In the genomic region with DNA sequence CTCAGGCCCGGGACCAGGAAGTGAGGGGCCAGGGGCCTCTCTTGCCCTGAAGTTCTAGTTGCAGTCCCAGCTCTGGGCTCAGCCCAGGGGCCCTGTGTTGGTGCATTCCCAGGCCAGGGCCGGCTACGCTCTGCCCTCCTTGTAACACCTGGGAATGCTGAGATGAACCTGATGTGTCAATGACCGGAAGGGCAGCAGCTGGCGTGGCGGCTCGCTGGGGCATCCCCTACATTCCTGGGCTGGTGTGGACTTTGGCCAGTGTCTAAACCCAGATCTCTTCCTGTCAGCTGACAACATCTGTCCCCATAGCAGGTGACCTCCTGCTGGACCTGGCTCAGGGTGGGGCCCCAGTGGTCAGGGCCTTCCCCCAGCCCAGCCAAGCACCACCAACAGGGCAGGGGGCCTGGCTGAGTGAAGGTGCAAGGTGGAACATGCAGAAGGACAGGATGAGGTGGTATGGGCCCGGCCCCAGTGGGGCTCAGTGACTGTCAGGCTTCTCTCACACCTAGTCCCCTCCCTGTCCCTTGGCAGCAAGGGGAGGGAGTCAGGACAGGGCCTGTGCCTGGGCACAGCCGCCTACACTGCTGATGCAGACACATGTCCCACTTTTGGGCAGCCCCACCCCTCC, we compare ENCODE assay signal across 1 cellular context.
TF ChIP-seq lines count a peak whose summit lies in the region.

No MANE protein-coding gene starts in this region.

TF ChIP-seq in HepG2, 621 proteins besides CTCF, POLR2A, EP300 and RAD21 (continued from another document and continues in another):
- TF ChIP-seq, protein P1, sequence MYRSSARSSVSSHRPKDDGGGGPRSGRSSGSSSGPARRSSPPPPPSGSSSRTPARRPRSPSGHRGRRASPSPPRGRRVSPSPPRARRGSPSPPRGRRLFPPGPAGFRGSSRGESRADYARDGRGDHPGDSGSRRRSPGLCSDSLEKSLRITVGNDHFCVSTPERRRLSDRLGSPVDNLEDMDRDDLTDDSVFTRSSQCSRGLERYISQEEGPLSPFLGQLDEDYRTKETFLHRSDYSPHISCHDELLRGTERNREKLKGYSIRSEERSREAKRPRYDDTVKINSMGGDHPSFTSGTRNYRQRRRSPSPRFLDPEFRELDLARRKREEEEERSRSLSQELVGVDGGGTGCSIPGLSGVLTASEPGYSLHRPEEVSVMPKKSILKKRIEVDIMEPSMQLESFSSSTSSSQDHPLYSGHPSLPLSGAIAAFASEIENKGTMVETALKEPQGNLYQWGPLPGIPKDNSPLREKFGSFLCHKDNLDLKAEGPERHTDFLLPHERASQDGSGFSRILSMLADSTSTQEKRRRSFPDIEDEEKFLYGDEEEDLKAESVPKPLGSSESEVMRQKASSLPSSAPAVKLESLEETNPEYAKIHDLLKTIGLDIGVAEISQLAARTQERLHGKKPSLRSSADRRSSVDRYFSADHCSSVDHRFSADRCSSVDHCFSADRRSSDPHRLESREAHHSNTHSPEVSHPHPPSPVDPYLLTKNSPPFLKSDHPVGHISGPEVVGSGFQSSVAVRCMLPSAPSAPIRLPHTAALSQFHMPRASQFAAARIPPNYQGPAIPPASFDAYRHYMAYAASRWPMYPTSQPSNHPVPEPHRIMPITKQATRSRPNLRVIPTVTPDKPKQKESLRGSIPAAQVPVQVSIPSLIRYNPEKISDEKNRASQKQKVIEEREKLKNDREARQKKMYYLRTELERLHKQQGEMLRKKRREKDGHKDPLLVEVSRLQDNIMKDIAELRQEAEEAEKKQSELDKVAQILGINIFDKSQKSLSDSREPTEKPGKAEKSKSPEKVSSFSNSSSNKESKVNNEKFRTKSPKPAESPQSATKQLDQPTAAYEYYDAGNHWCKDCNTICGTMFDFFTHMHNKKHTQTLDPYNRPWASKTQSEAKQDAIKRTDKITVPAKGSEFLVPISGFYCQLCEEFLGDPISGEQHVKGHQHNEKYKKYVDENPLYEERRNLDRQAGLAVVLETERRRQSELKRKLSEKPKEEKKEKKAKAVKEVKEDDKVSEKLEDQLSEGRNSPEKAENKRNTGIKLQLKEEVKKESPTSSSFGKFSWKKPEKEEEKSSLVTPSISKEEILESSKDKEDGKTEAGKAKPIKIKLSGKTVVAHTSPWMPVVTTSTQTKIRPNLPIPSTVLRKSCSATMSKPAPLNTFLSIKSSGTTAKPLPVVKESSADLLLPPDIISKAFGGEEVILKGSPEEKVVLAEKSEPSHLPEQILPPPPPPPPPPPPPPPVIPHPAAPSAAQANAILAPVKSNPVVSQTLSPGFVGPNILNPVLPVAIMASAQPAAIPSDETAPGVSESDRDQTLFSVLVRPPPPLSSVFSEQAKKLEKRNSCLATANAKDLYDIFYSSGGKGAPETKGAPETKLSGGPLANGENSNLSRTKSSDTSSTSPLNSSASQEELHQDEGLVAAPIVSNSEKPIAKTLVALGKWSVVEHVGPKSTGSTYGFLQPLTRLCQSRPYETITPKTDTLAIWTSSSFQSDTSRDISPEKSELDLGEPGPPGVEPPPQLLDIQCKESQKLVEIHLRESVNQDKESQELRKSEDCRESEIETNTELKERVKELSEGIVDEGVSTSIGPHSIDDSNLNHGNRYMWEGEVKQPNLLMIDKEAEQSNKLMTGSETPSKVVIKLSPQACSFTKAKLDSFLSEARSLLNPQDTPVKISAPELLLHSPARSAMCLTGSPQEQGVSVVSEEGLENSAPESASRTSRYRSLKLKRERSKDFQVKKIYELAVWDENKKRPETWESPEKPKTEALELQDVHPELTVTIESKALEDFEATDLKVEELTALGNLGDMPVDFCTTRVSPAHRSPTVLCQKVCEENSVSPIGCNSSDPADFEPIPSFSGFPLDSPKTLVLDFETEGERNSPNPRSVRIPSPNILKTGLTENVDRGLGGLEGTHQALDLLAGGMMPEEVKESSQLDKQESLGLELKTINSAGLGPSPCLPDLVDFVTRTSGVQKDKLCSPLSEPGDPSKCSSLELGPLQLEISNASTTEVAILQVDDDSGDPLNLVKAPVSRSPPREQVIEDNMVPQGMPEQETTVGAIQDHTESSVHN (CRISPR knock-in tag; IDR thresholded peaks at IDR 0.05) = peak; percentile 78; the same call in 1 of the 2 replicates
- TF ChIP-seq ZNF883 (CRISPR knock-in tag; IDR thresholded peaks at IDR 0.05; ENCODE audit: not compliant biosample characterization) (peak; percentile 79), RAD51 (IDR thresholded peaks at IDR 0.05; ENCODE audit: borderline replicate concordance) (peak; percentile 82), RFXANK (CRISPR knock-in tag; IDR thresholded peaks at IDR 0.05) (peak; percentile 60; the same call in 1 of the 2 replicates), WIZ (CRISPR knock-in tag; IDR thresholded peaks at IDR 0.05) (peak; percentile 89; the same call in 1 of the 2 replicates), YEATS2 (CRISPR knock-in tag; IDR thresholded peaks at IDR 0.05; ENCODE audit: borderline replicate concordance) (peak; percentile 89; the same call in 1 of the 2 replicates), MAZ (IDR thresholded peaks at IDR 0.05; ENCODE audit: borderline replicate concordance, low read depth, low read length) (no peak), MAZ (CRISPR knock-in tag; IDR thresholded peaks at IDR 0.05; ENCODE audit: low read depth) (peak; percentile 94), NR3C1 (CRISPR knock-in tag; IDR thresholded peaks at IDR 0.05) (no peak), ZNF136 (CRISPR knock-in tag; IDR thresholded peaks at IDR 0.05; ENCODE audit: low read depth) (no peak), MXD4 (CRISPR knock-in tag; IDR thresholded peaks at IDR 0.05) (peak; percentile 84; the same call in 1 of the 2 replicates), ZNF101 (CRISPR knock-in tag; IDR thresholded peaks at IDR 0.05; ENCODE audit: borderline replicate concordance, low read depth) (no peak), FOXO1 (CRISPR knock-in tag; IDR thresholded peaks at IDR 0.05) (peak; percentile 94), TARDBP (CRISPR knock-in tag; IDR thresholded peaks at IDR 0.05) (peak; percentile 100), ZNF660 (CRISPR knock-in tag; IDR thresholded peaks at IDR 0.05; ENCODE audit: borderline replicate concordance, low read depth) (no peak), ZNF138 (CRISPR knock-in tag; IDR thresholded peaks at IDR 0.05; ENCODE audit: low read depth) (no peak), PRMT3 (CRISPR knock-in tag; IDR thresholded peaks at IDR 0.05; ENCODE audit: borderline replicate concordance, low read depth) (no peak; the same call in 1 of the 2 replicates), DNMT1 (CRISPR knock-in tag; IDR thresholded peaks at IDR 0.05) (peak; percentile 96), HMGA1 (CRISPR knock-in tag; conservative IDR thresholded peaks at IDR 0.05) (no peak), ZNF550 (CRISPR knock-in tag; IDR thresholded peaks at IDR 0.05; ENCODE audit: borderline replicate concordance) (peak; percentile 85; the same call in 1 of the 2 replicates), NONO (IDR thresholded peaks at IDR 0.05) (no peak), NONO (CRISPR knock-in tag; conservative IDR thresholded peaks at IDR 0.05) (peak; percentile 98), ZNF160 (CRISPR knock-in tag; IDR thresholded peaks at IDR 0.05) (peak; percentile 81; the same call in 1 of the 2 replicates), ADNP (CRISPR knock-in tag; IDR thresholded peaks at IDR 0.05) (no peak; the same call in 1 of the 2 replicates), HNRNPUL1 (IDR thresholded peaks at IDR 0.05; ENCODE audit: low read depth, low read length) (no peak), NAIF1 (CRISPR knock-in tag; IDR thresholded peaks at IDR 0.05; ENCODE audit: borderline replicate concordance) (no peak), ZNF558 (CRISPR knock-in tag; IDR thresholded peaks at IDR 0.05; ENCODE audit: borderline replicate concordance) (no peak), HOXD1 (CRISPR knock-in tag; IDR thresholded peaks at IDR 0.05) (peak; percentile 89)
- TF ChIP-seq, protein P2, sequence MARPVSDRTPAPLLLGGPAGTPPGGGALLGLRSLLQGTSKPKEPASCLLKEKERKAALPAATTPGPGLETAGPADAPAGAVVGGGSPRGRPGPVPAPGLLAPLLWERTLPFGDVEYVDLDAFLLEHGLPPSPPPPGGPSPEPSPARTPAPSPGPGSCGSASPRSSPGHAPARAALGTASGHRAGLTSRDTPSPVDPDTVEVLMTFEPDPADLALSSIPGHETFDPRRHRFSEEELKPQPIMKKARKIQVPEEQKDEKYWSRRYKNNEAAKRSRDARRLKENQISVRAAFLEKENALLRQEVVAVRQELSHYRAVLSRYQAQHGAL (CRISPR knock-in tag; IDR thresholded peaks at IDR 0.05; ENCODE audit: not compliant biosample characterization) = no peak
- TF ChIP-seq, protein P3, sequence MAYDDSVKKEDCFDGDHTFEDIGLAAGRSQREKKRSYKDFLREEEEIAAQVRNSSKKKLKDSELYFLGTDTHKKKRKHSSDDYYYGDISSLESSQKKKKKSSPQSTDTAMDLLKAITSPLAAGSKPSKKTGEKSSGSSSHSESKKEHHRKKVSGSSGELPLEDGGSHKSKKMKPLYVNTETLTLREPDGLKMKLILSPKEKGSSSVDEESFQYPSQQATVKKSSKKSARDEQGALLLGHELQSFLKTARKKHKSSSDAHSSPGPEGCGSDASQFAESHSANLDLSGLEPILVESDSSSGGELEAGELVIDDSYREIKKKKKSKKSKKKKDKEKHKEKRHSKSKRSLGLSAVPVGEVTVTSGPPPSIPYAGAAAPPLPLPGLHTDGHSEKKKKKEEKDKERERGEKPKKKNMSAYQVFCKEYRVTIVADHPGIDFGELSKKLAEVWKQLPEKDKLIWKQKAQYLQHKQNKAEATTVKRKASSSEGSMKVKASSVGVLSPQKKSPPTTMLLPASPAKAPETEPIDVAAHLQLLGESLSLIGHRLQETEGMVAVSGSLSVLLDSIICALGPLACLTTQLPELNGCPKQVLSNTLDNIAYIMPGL (CRISPR knock-in tag; IDR thresholded peaks at IDR 0.05; ENCODE audit: borderline replicate concordance in 1 of 2, low read depth in 1 of 2) = peak; percentile 59 to 77; a peak in 3 of 4 replicates
- TF ChIP-seq, protein P4, sequence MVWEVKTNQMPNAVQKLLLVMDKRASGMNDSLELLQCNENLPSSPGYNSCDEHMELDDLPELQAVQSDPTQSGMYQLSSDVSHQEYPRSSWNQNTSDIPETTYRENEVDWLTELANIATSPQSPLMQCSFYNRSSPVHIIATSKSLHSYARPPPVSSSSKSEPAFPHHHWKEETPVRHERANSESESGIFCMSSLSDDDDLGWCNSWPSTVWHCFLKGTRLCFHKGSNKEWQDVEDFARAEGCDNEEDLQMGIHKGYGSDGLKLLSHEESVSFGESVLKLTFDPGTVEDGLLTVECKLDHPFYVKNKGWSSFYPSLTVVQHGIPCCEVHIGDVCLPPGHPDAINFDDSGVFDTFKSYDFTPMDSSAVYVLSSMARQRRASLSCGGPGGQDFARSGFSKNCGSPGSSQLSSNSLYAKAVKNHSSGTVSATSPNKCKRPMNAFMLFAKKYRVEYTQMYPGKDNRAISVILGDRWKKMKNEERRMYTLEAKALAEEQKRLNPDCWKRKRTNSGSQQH (CRISPR knock-in tag; IDR thresholded peaks at IDR 0.05; ENCODE audit: low read depth) = peak; percentile 91; the same call in 1 of the 2 replicates
- TF ChIP-seq, protein P5, sequence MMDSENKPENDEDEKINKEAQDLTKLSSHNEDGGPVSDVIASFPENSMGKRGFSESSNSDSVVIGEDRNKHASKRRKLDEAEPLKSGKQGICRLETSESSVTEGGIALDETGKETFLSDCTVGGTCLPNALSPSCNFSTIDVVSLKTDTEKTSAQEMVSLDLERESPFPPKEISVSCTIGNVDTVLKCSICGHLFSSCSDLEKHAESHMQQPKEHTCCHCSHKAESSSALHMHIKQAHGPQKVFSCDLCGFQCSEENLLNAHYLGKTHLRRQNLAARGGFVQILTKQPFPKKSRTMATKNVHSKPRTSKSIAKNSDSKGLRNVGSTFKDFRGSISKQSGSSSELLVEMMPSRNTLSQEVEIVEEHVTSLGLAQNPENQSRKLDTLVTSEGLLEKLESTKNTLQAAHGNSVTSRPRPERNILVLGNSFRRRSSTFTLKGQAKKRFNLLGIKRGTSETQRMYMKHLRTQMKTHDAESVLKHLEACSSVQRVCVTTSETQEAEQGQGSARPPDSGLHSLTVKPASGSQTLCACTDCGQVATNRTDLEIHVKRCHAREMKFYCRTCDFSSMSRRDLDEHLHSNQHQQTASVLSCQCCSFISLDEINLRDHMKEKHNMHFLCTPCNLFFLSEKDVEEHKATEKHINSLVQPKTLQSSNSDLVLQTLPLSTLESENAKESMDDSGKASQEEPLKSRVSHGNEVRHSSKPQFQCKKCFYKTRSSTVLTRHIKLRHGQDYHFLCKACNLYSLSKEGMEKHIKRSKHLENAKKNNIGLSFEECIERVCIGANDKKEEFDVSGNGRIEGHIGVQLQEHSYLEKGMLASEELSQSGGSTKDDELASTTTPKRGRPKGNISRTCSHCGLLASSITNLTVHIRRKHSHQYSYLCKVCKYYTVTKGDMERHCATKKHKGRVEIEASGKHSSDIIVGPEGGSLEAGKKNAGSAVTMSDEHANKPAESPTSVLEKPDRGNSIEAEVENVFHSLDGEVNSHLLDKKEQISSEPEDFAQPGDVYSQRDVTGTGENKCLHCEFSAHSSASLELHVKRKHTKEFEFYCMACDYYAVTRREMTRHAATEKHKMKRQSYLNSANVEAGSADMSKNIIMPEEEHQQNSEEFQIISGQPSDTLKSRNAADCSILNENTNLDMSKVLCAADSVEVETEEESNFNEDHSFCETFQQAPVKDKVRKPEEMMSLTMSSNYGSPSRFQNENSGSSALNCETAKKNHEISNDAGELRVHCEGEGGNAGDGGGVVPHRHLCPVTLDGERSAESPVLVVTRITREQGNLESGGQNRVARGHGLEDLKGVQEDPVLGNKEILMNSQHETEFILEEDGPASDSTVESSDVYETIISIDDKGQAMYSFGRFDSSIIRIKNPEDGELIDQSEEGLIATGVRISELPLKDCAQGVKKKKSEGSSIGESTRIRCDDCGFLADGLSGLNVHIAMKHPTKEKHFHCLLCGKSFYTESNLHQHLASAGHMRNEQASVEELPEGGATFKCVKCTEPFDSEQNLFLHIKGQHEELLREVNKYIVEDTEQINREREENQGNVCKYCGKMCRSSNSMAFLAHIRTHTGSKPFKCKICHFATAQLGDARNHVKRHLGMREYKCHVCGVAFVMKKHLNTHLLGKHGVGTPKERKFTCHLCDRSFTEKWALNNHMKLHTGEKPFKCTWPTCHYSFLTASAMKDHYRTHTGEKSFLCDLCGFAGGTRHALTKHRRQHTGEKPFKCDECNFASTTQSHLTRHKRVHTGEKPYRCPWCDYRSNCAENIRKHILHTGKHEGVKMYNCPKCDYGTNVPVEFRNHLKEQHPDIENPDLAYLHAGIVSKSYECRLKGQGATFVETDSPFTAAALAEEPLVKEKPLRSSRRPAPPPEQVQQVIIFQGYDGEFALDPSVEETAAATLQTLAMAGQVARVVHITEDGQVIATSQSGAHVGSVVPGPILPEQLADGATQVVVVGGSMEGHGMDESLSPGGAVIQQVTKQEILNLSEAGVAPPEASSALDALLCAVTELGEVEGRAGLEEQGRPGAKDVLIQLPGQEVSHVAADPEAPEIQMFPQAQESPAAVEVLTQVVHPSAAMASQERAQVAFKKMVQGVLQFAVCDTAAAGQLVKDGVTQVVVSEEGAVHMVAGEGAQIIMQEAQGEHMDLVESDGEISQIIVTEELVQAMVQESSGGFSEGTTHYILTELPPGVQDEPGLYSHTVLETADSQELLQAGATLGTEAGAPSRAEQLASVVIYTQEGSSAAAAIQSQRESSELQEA (CRISPR knock-in tag; IDR thresholded peaks at IDR 0.05; ENCODE audit: not compliant biosample characterization) = peak; percentile 57
- TF ChIP-seq, protein P6, sequence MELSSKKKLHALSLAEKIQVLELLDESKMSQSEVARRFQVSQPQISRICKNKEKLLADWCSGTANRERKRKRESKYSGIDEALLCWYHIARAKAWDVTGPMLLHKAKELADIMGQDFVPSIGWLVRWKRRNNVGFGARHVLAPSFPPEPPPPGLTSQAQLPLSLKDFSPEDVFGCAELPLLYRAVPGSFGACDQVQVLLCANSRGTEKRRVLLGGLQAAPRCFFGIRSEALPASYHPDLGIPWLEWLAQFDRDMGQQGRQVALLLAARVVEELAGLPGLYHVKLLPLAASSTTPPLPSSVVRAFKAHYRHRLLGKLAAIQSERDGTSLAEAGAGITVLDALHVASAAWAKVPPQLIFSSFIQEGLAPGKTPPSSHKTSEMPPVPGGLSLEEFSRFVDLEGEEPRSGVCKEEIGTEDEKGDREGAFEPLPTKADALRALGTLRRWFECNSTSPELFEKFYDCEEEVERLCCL (CRISPR knock-in tag; IDR thresholded peaks at IDR 0.05; ENCODE audit: borderline replicate concordance) = no peak
